In genomic region chr2:42796427-42797248, GRCh38 we compare ENCODE assay signal across 11 cellular contexts. TPM values are rescaled to one million over a fixed set of nuclear protein-coding genes. Genes with fewer than 3 reads are reported as not detected.
DNase-seq lines count a peak whose midpoint lies in the region; ATAC-seq and TF ChIP-seq lines count a peak whose summit lies in the region.
"Had no signal": no experiment of that assay in that cellular context is flagged by ENCODE, and none has a peak within 500 bp of the region (broad histone marks: within the 10 kb centered on the region; RNA-seq: fewer than 3 reads in every experiment).

No MANE protein-coding gene starts in this region.

- no peak for DNase-seq in activated naive CD4-positive, alpha-beta T cell treated with anti-CD3 and anti-CD28 coated beads, Interleukin-2, amount 50 U/mL, for 72 hours (ENCODE audit: low spot score in 2 of 2)
- DNase-seq in activated naive CD4-positive, alpha-beta T cell (lab: John Stamatoyannopoulos, UW), result no peak
- DNase-seq in activated B cell treated with CpG ODN at 0.5 μM for 24 hours (no peak), HUDEP-2 (lab: John Stamatoyannopoulos, UW; ENCODE audit: unreplicated experiment in 76 of 76) (no peak), mucosa of descending colon (no peak), GM19240 (ENCODE audit: insufficient read length, low spot score) (no peak)
- no peak for DNase-seq in stimulated activated naive CD8-positive, alpha-beta T cell treated with anti-CD3 and anti-CD28 coated beads, Interleukin-15, amount 100 ng/mL, for 72 hours

- H3K4me3 Mint-ChIP-seq in activated B cell treated with CpG ODN at 0.5 μM for 24 hours, result peak overlapping the region; percentile 61
- peak overlapping the region in 1 of 2 donors; percentile 12 for H3K4me3 Mint-ChIP-seq in stimulated activated naive CD8-positive, alpha-beta T cell treated with anti-CD3 and anti-CD28 coated beads, Interleukin-15, amount 100 ng/mL, for 72 hours
- H3K4me3 Mint-ChIP-seq: WTC11 had no signal

- no peak for TF ChIP-seq CTCF in activated B cell treated with CpG ODN at 0.5 μM for 24 hours (IDR thresholded peaks at IDR 0.05)
- TF ChIP-seq CTCF in mucosa of descending colon (IDR thresholded peaks at IDR 0.05), result no peak

- CTCF ChIA-PET in activated B cell treated with CpG ODN at 0.5 μM for 24 hours (lab: Charles Lee), result interaction anchor here (0.8 to 1.6 kb wide), 2 partner anchors 14 to 813 kb away, joined by 3 to 4 read pairs; no protein-coding TSS in a partner anchor

- H3K27ac Mint-ChIP-seq in activated naive CD4-positive, alpha-beta T cell treated with anti-CD3 and anti-CD28 coated beads, Interleukin-2, amount 50 U/mL, for 72 hours, result peak overlapping the region in 1 of 2 donors; percentile 22
- peak overlapping the region; percentile 67 for H3K27ac Mint-ChIP-seq in activated B cell treated with CpG ODN at 0.5 μM for 24 hours
- H3K27ac Mint-ChIP-seq in stimulated activated naive CD8-positive, alpha-beta T cell treated with anti-CD3 and anti-CD28 coated beads, Interleukin-15, amount 100 ng/mL, for 72 hours, result peak overlapping the region; percentile 49 to 90
- H3K27ac Mint-ChIP-seq: WTC11 had no signal

- no peaks in the 10 kb centered on the region for H3K36me3 ChIP-seq in mucosa of descending colon (ENCODE audit: low read depth)
- H3K36me3 ChIP-seq: right atrium auricular region had no signal

- peaks cover 2% of the 10 kb centered on the region for H3K4me1 ChIP-seq in mucosa of descending colon (ENCODE audit: low read depth)

- intact Hi-C loops in activated B cell treated with CpG ODN at 0.5 μM for 24 hours (cut with micrococcal nuclease), result loop anchor here (10.0 kb wide), 1 partner anchor 232 kb away; the partner anchor contains the start of gene MTA3
- intact Hi-C loops in mucosa of descending colon (cut with DNase I, micrococcal nuclease), result no loop called here

- H3K9me3 ChIP-seq in mucosa of descending colon, result no peaks in the 10 kb centered on the region
- H3K9me3 ChIP-seq: right atrium auricular region had no signal

- POLR2A ChIA-PET in activated B cell treated with CpG ODN at 0.5 μM for 24 hours (lab: Charles Lee), result interaction anchor here (6.1 kb wide), 1 partner anchor 14 kb away, joined by 146 read pairs; no protein-coding TSS in a partner anchor

- no peak overlapping the region for H3K4me3 ChIP-seq in mucosa of descending colon
- H3K4me3 ChIP-seq: lung, right atrium auricular region had no signal

- peak; percentile 45 to 76 for ATAC-seq in activated naive CD4-positive, alpha-beta T cell treated with anti-CD3 and anti-CD28 coated beads, Interleukin-2, amount 50 U/mL, for 72 hours
- ATAC-seq in HG02678 (IDR thresholded peaks at IDR 0.05; ENCODE audit: unreplicated experiment) (peak; percentile 44), activated B cell treated with CpG ODN at 0.5 μM for 24 hours (ENCODE audit: low read depth) (no peak), mucosa of descending colon (no peak)
- peak; percentile 51 for ATAC-seq in stimulated activated naive CD8-positive, alpha-beta T cell treated with anti-CD3 and anti-CD28 coated beads, Interleukin-15, amount 100 ng/mL, for 72 hours
- ATAC-seq: WTC11 had no signal

- peaks cover 39% of the 10 kb centered on the region for H3K4me1 Mint-ChIP-seq in activated B cell treated with CpG ODN at 0.5 μM for 24 hours
- H3K4me1 Mint-ChIP-seq in stimulated activated naive CD8-positive, alpha-beta T cell treated with anti-CD3 and anti-CD28 coated beads, Interleukin-15, amount 100 ng/mL, for 72 hours, result peaks cover 73% of the 10 kb centered on the region

- no peaks in the 10 kb centered on the region for H3K9me3 Mint-ChIP-seq in activated naive CD4-positive, alpha-beta T cell treated with anti-CD3 and anti-CD28 coated beads, Interleukin-2, amount 50 U/mL, for 72 hours
- H3K9me3 Mint-ChIP-seq in activated B cell treated with CpG ODN at 0.5 μM for 24 hours, result no peaks in the 10 kb centered on the region
- H3K9me3 Mint-ChIP-seq in stimulated activated naive CD8-positive, alpha-beta T cell treated with anti-CD3 and anti-CD28 coated beads, Interleukin-15, amount 100 ng/mL, for 72 hours, result no peaks in the 10 kb centered on the region

- no peaks in the 10 kb centered on the region for H3K27me3 Mint-ChIP-seq in activated B cell treated with CpG ODN at 0.5 μM for 24 hours
- peaks cover 26% of the 10 kb centered on the region for H3K27me3 Mint-ChIP-seq in stimulated activated naive CD8-positive, alpha-beta T cell treated with anti-CD3 and anti-CD28 coated beads, Interleukin-15, amount 100 ng/mL, for 72 hours

- H3K36me3 Mint-ChIP-seq in activated naive CD4-positive, alpha-beta T cell treated with anti-CD3 and anti-CD28 coated beads, Interleukin-2, amount 50 U/mL, for 72 hours, result peaks cover 4 to 6% of the 10 kb centered on the region in 2 donors
- peaks cover 2% of the 10 kb centered on the region for H3K36me3 Mint-ChIP-seq in activated B cell treated with CpG ODN at 0.5 μM for 24 hours (ENCODE audit: low read depth)

RNA-seq across cellular contexts. Expression of gene HAAO, which starts 4.3 kb away (rescaled TPM):
- 1 to 10 TPM; 1.4 to 3.1 TPM for total RNA-seq in activated naive CD4-positive, alpha-beta T cell treated with anti-CD3 and anti-CD28 coated beads, Interleukin-2, amount 50 U/mL, for 72 hours
- total RNA-seq in activated B cell treated with CpG ODN at 0.5 μM for 24 hours, result 11.4 TPM in 2 replicates
- 10 to 100 TPM in 1 of 3 donors, 1 to 10 TPM in 2; 5.8 to 38.4 (median 9.8) TPM for total RNA-seq in mucosa of descending colon

RNA-seq across cellular contexts. Expression of gene OXER1, which starts 32.7 kb away (rescaled TPM):
- total RNA-seq in activated naive CD4-positive, alpha-beta T cell treated with anti-CD3 and anti-CD28 coated beads, Interleukin-2, amount 50 U/mL, for 72 hours, result under 1 TPM; 0.25 to 0.54 TPM
- total RNA-seq in activated B cell treated with CpG ODN at 0.5 μM for 24 hours (1.9 and 2.1 TPM in 2 replicates), mucosa of descending colon (1 to 10 TPM; 1.6 to 8.9 (median 2.4) TPM)

Comparison
In these comparisons a context has a peak if more than half of its experiments do, and no peak if none do; other contexts are left out.
1. ATAC-seq: peak in activated naive CD4-positive, alpha-beta T cell treated with anti-CD3 and anti-CD28 coated beads, Interleukin-2, amount 50 U/mL, for 72 hours (2 of 2), HG02678 (single experiment) and stimulated activated naive CD8-positive, alpha-beta T cell treated with anti-CD3 and anti-CD28 coated beads, Interleukin-15, amount 100 ng/mL, for 72 hours (single experiment); none in activated B cell treated with CpG ODN at 0.5 μM for 24 hours (single experiment) and mucosa of descending colon (single experiment).